In genomic region chr22:26671317-26672059, GRCh38 we compare ENCODE assay signal across 1 cellular context.
TF ChIP-seq lines count a peak whose summit lies in the region.

No MANE protein-coding gene starts in this region.

TF ChIP-seq in GM12878, 131 proteins besides CTCF, POLR2A, EP300 and RAD21 (continued from another document):
- TF ChIP-seq ZNF592 (IDR thresholded peaks at IDR 0.05), result no peak
- TF ChIP-seq TCF3 (IDR thresholded peaks at IDR 0.05; ENCODE audit: borderline replicate concordance, insufficient read depth, low read depth, low read length), result no peak
- TF ChIP-seq CUX1 (IDR thresholded peaks at IDR 0.05; ENCODE audit: insufficient replicate concordance, low read depth, low read length), result no peak
- no peak for TF ChIP-seq SIX5 (IDR thresholded peaks at IDR 0.05; ENCODE audit: low read depth, low read length, severe bottlenecking)
- no peak for TF ChIP-seq KLF5 (IDR thresholded peaks at IDR 0.05; ENCODE audit: partially characterized antibody)
- no peak for TF ChIP-seq ASH2L (IDR thresholded peaks at IDR 0.05; ENCODE audit: borderline replicate concordance, low read depth)
- peak; percentile 62; the same call in 1 of the 2 replicates for TF ChIP-seq PAX5 (IDR thresholded peaks at IDR 0.05; ENCODE audit: borderline replicate concordance, low read depth, low read length)
- TF ChIP-seq BMI1 (IDR thresholded peaks at IDR 0.05; ENCODE audit: borderline replicate concordance), result no peak
- TF ChIP-seq USF2 (IDR thresholded peaks at IDR 0.05; ENCODE audit: borderline replicate concordance, low read depth, low read length), result no peak
- TF ChIP-seq HDGF (IDR thresholded peaks at IDR 0.05), result no peak
- TF ChIP-seq ETV6 (conservative IDR thresholded peaks at IDR 0.05 in 1 of 2, IDR thresholded peaks at IDR 0.05 in 1 of 2; ENCODE audit: borderline replicate concordance in 1 of 2, low read depth in 1 of 2), result no peak
- no peak; the same call in 1 of the 2 replicates for TF ChIP-seq FOXM1 (IDR thresholded peaks at IDR 0.05; ENCODE audit: low read depth, low read length)
- peak; percentile 54 to 58; a peak in 3 of 4 replicates for TF ChIP-seq IKZF2 (IDR thresholded peaks at IDR 0.05)
- no peak for TF ChIP-seq JUND (IDR thresholded peaks at IDR 0.05; ENCODE audit: low read depth, low read length)
- no peak for TF ChIP-seq RB1 (IDR thresholded peaks at IDR 0.05; ENCODE audit: borderline replicate concordance)
- 0 out of 2 replicates have a peak, but pooled peaks have one; percentile 32 for TF ChIP-seq MEF2A (IDR thresholded peaks at IDR 0.05; ENCODE audit: insufficient read depth, low read depth, low read length)
- TF ChIP-seq MXI1 (IDR thresholded peaks at IDR 0.05; ENCODE audit: low read depth, low read length), result no peak; the same call in 1 of the 2 replicates
- no peak for TF ChIP-seq ZZZ3 (IDR thresholded peaks at IDR 0.05; ENCODE audit: control insufficient read depth, insufficient read length, low read depth)
- TF ChIP-seq SKIL (IDR thresholded peaks at IDR 0.05; ENCODE audit: low read depth, poor library complexity, severe bottlenecking), result peak; percentile 70
- TF ChIP-seq CREM (IDR thresholded peaks at IDR 0.05; ENCODE audit: low read depth), result peak; percentile 8; the same call in 1 of the 2 replicates
- no peak for TF ChIP-seq WRNIP1 (IDR thresholded peaks at IDR 0.05; ENCODE audit: borderline replicate concordance, low read depth, low read length)
TF ChIP-seq in GM12878: peak in this region for 27.
